ENCODE assay signal across 8 cellular contexts in the genomic region with DNA sequence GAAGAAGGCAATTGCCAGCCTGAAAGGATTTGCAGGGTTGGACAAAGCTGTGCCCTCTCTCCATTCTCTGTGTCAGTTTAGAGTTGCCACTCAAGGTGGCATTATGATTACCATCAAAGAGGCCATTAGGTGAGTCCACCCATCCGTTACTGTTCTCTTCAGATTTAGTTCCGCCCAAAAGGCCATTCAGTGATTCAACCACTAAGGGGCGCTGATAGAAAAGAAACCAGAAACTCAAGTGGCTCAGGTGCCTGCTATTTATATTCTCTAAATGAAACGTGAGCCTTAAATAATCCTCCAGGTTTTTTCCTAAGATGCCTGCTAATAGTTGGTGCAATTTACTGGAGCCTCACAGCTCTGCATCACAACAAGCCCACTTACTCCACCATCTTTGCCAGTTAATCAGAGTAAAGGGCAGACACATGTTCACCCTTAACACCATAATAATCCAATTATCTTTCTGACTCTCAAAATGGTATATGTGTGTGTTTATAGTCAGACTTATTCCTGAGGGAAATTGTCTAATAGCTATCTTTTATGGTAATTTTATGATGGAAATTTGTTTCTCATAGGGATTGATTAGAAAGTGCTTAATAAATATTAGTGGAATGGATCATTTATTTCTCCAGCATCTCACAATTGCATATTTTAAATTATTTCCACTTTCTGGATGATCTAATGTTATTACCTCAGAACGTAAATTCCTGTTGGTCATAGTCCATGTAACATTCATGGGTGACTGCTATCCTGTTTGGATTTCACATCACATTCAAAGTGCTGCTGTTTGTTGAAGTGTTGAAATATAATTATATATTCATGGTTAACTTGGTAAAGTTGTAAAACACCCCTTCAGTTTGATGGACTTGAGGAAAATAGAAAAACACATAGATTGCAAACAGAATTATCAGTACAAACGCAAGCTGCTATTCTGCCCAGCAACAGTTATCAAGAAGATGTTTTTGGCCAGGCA. TPM values are rescaled to one million over a fixed set of nuclear protein-coding genes. Genes with fewer than 3 reads are reported as not detected.
DNase-seq lines count a peak whose midpoint lies in the region; ATAC-seq and TF ChIP-seq lines count a peak whose summit lies in the region.

No MANE protein-coding gene starts in this region.

- WGBS in mesenchymal stem cell, result 73% methylated on average over 6 of the region's 6 CpGs

- no peak overlapping the region for H2AK5ac ChIP-seq in mesenchymal stem cell (ENCODE audit: low read length, severe bottlenecking)

- peaks cover 0 to 32% (median 10%) of the 10 kb centered on the region in 5 donors for H3K36me3 Mint-ChIP-seq in naive thymus-derived CD4-positive, alpha-beta T cell

- H3K36me3 ChIP-seq in OCI-LY3 (replicated peaks; ENCODE audit: low read depth, low read length), result peaks cover 28% of the 10 kb centered on the region
- H3K36me3 ChIP-seq in mesenchymal stem cell (ENCODE audit: control insufficient read depth in 1 of 2, insufficient read depth in 2 of 2, low read depth in 1 of 2, low read length in 2 of 2), result peaks cover 2 to 30% of the 10 kb centered on the region in 2 experiments
- peaks cover 0 to 36% (median 4%) of the 10 kb centered on the region in 3 experiments for H3K36me3 ChIP-seq in naive thymus-derived CD4-positive, alpha-beta T cell (ENCODE audit: control insufficient read depth in 2 of 3, insufficient read depth in 3 of 3, low read length in 3 of 3)

- H3K27me3 Mint-ChIP-seq in naive thymus-derived CD4-positive, alpha-beta T cell, result no peaks in the 10 kb centered on the region

- H3K4me3 Mint-ChIP-seq in naive thymus-derived CD4-positive, alpha-beta T cell, result no peak overlapping the region

- H3K4me1 ChIP-seq in OCI-LY3 (ENCODE audit: low read length), result peaks cover 3% of the 10 kb centered on the region
- no peaks in the 10 kb centered on the region for H3K4me1 ChIP-seq in mesenchymal stem cell (ENCODE audit: control insufficient read depth, insufficient read depth, low read depth, low read length)
- H3K4me1 ChIP-seq in naive thymus-derived CD4-positive, alpha-beta T cell (ENCODE audit: control insufficient read depth in 2 of 2, insufficient read depth in 2 of 2, low read length in 2 of 2), result no peaks in the 10 kb centered on the region

- H2BK12ac ChIP-seq in mesenchymal stem cell (ENCODE audit: low read length in 2 of 2), result no peak overlapping the region

- no peaks in the 10 kb centered on the region for H3K9me3 Mint-ChIP-seq in naive thymus-derived CD4-positive, alpha-beta T cell

- H2BK5ac ChIP-seq in mesenchymal stem cell (ENCODE audit: low read depth, low read length, poor library complexity, severe bottlenecking), result no peak overlapping the region

- no peak overlapping the region for H4K8ac ChIP-seq in mesenchymal stem cell (ENCODE audit: low read length)

- no peak overlapping the region for H4K91ac ChIP-seq in mesenchymal stem cell (ENCODE audit: low read length)

- H3K9me3 ChIP-seq in OCI-LY3 (ENCODE audit: insufficient read depth, low read length) (no peaks in the 10 kb centered on the region), mesenchymal stem cell (ENCODE audit: control insufficient read depth, low read length) (no peaks in the 10 kb centered on the region)
- H3K9me3 ChIP-seq in naive thymus-derived CD4-positive, alpha-beta T cell (ENCODE audit: control insufficient read depth in 2 of 3, low read length in 3 of 3), result no peaks in the 10 kb centered on the region

- no peak overlapping the region for H2BK15ac ChIP-seq in mesenchymal stem cell (ENCODE audit: low read depth, poor library complexity, severe bottlenecking)

- H3K18ac ChIP-seq in mesenchymal stem cell (ENCODE audit: low read depth in 1 of 2, low read length in 2 of 2), result no peak overlapping the region

- no peaks in the 10 kb centered on the region for H3K4me1 Mint-ChIP-seq in naive thymus-derived CD4-positive, alpha-beta T cell

- H3K9ac ChIP-seq in OCI-LY3 (ENCODE audit: low read length) (no peak overlapping the region), mesenchymal stem cell (ENCODE audit: low read length) (no peak overlapping the region)

- no peaks in the 10 kb centered on the region for H3K79me2 ChIP-seq in OCI-LY3 (ENCODE audit: low read length)

- no peaks in the 10 kb centered on the region for H3K79me1 ChIP-seq in mesenchymal stem cell (replicated peaks; ENCODE audit: low read length, poor library complexity, severe bottlenecking)

- H4K20me1 ChIP-seq in OCI-LY3 (ENCODE audit: insufficient read depth, low read length), result no peaks in the 10 kb centered on the region

- peak; percentile 80 for TF ChIP-seq CTCF in LNCAP (IDR thresholded peaks at IDR 0.05)
- TF ChIP-seq CTCF in OCI-LY3 (IDR thresholded peaks at IDR 0.05; ENCODE audit: low read depth, low read length), result peak; percentile 80

- no peak overlapping the region for H3K4me3 ChIP-seq in OCI-LY3 (ENCODE audit: low read length)
- no peak overlapping the region for H3K4me3 ChIP-seq in mesenchymal stem cell (ENCODE audit: insufficient read depth in 1 of 2, low read depth in 1 of 2, low read length in 2 of 2)
- no peak overlapping the region for H3K4me3 ChIP-seq in naive thymus-derived CD4-positive, alpha-beta T cell (ENCODE audit: low read length)

- ATAC-seq in naive thymus-derived CD4-positive, alpha-beta T cell, result no peak
- ATAC-seq in GM19452 (IDR thresholded peaks at IDR 0.05; ENCODE audit: unreplicated experiment), result no peak

- CTCF ChIA-PET in naive thymus-derived CD4-positive, alpha-beta T cell (lab: Charles Lee), result no interaction called here

- H3K23ac ChIP-seq in mesenchymal stem cell (ENCODE audit: low read length in 2 of 2), result no peak overlapping the region

- H2AFZ ChIP-seq in OCI-LY3 (ENCODE audit: low read depth, low read length), result no peak overlapping the region
- no peak overlapping the region for H2AFZ ChIP-seq in mesenchymal stem cell (ENCODE audit: low read depth, low read length)

- intact Hi-C loops in naive thymus-derived CD4-positive, alpha-beta T cell (cut with micrococcal nuclease), result loop anchor here in 1 of 2 donors (1.0 kb wide), 1 partner anchor 222 kb away; no protein-coding TSS in a partner anchor

- H3K27me3 ChIP-seq in OCI-LY3 (ENCODE audit: low read depth, low read length) (no peaks in the 10 kb centered on the region), mesenchymal stem cell (ENCODE audit: control insufficient read depth in 1 of 2, insufficient read depth in 1 of 2, low read length in 2 of 2) (no peaks in the 10 kb centered on the region)
- no peaks in the 10 kb centered on the region for H3K27me3 ChIP-seq in naive thymus-derived CD4-positive, alpha-beta T cell (ENCODE audit: control insufficient read depth in 2 of 2, insufficient read depth in 2 of 2, low read length in 2 of 2)

- peak; percentile 61 for DNase-seq in EH (ENCODE audit: low read depth)
- DNase-seq in ecto neural progenitor cell (ENCODE audit: low spot score), result peak; percentile 46
- peak; percentile 48 for DNase-seq in mesenchymal stem cell
- no peak for DNase-seq in activated naive CD4-positive, alpha-beta T cell (lab: John Stamatoyannopoulos, UW)
- DNase-seq in naive thymus-derived CD4-positive, alpha-beta T cell, result no peak

- H2BK120ac ChIP-seq in mesenchymal stem cell (ENCODE audit: low read depth, low read length), result no peak overlapping the region

- H3K27ac ChIP-seq in OCI-LY3 (ENCODE audit: low read length), result no peak overlapping the region
- H3K27ac ChIP-seq in mesenchymal stem cell (ENCODE audit: low read length, poor library complexity, severe bottlenecking), result peak overlapping the region; percentile 16
- no peak overlapping the region for H3K27ac ChIP-seq in naive thymus-derived CD4-positive, alpha-beta T cell (ENCODE audit: low read depth, low read length)

- H3K27ac Mint-ChIP-seq in naive thymus-derived CD4-positive, alpha-beta T cell, result no peak overlapping the region

- H3K4ac ChIP-seq in mesenchymal stem cell (ENCODE audit: low read depth in 1 of 2, low read length in 2 of 2), result no peak overlapping the region

- POLR2A ChIA-PET in naive thymus-derived CD4-positive, alpha-beta T cell (lab: Charles Lee), result no interaction called here

- no peak overlapping the region for H3K4me2 ChIP-seq in OCI-LY3 (ENCODE audit: low read length)
- H3K4me2 ChIP-seq in mesenchymal stem cell (ENCODE audit: low read length, poor library complexity, severe bottlenecking), result no peak overlapping the region

- no peak overlapping the region for H3K14ac ChIP-seq in mesenchymal stem cell (ENCODE audit: low read length in 2 of 2)

RNA-seq across cellular contexts. Expression of gene TANGO6, which starts 59.3 kb away (rescaled TPM):
- polyA plus RNA-seq in mesenchymal stem cell (2013, experiment 1 of 2), result 4.0 TPM
- 3.9 TPM for polyA plus RNA-seq in mesenchymal stem cell (2013, experiment 2 of 2)
- 10 to 100 TPM; 23.9 to 40.4 (median 36.6) TPM for total RNA-seq in naive thymus-derived CD4-positive, alpha-beta T cell
- 10 to 100 TPM; 10.7 to 19.9 TPM for polyA plus RNA-seq in naive thymus-derived CD4-positive, alpha-beta T cell

Comparison
In these comparisons a context has a peak if more than half of its experiments do, and no peak if none do; other contexts are left out.
1. DNase-seq: peak in EH (single experiment), ecto neural progenitor cell (single experiment) and mesenchymal stem cell (single experiment); none in activated naive CD4-positive, alpha-beta T cell (0 of 4) and naive thymus-derived CD4-positive, alpha-beta T cell (0 of 9).